ENCODE assay signal across 20 cellular contexts in genomic region chr3:65717676-65718346, GRCh38.
"Had no signal": no experiment of that assay in that cellular context is flagged by ENCODE, and none has a peak within 500 bp of the region (broad histone marks: within the 10 kb centered on the region; RNA-seq: fewer than 3 reads in every experiment).

No MANE protein-coding gene starts in this region.

- H3K27me3 ChIP-seq: ovary, right atrium auricular region, suprapubic skin, tibial artery, upper lobe of right lung had no signal

- H3K27ac ChIP-seq: left ventricle myocardium inferior, ovary, right atrium auricular region, skin epidermis, suprapubic skin, tibial artery, upper lobe of right lung had no signal

- H3K4me3 ChIP-seq: left ventricle myocardium inferior, lung, mucosa of descending colon, ovary, right atrium auricular region, skin epidermis, suprapubic skin, thoracic aorta, tibial artery, upper lobe of right lung had no signal

- DNase-seq: islet precursor cell; left ventricle myocardium inferior; mesendoderm; midbrain; mucosa of descending colon; naive thymus-derived CD4-positive, alpha-beta T cell; ovary; stimulated activated CD4-positive, alpha-beta T cell treated with anti-CD3 and anti-CD28 coated beads, Interleukin-4, amount 100 ng/mL, for 24 hours; stimulated activated naive CD4-positive, alpha-beta T cell; tibial artery; trophoblast cell; upper lobe of right lung had no signal

- ATAC-seq: mucosa of descending colon; naive thymus-derived CD4-positive, alpha-beta T cell; natural killer cell treated with Interleukin-12 subunit alpha and Interleukin-12 subunit beta and Interleukin-15 and Interleukin-18, amount 100 ng/mL, for 72 hours; sciatic nerve; stimulated activated effector memory CD8-positive, alpha-beta T cell treated with anti-CD3 and anti-CD28 coated beads, Interleukin-12 subunit alpha, Interleukin-12 subunit beta, amount 100 ng/mL, for 72 hours; upper lobe of right lung had no signal

- H3K9me3 ChIP-seq: left ventricle myocardium inferior, mucosa of descending colon, ovary, right atrium auricular region, suprapubic skin, thoracic aorta, tibial artery, upper lobe of right lung had no signal

- H3K36me3 ChIP-seq: left ventricle myocardium inferior, ovary, right atrium auricular region, suprapubic skin, thoracic aorta, tibial artery, upper lobe of right lung had no signal

- H3K4me1 ChIP-seq: suprapubic skin, upper lobe of right lung had no signal
